In genomic region chr14:53952533-53952932, GRCh38 we compare ENCODE assay signal across 8 cellular contexts. TPM values are rescaled to one million over a fixed set of nuclear protein-coding genes. Genes with fewer than 3 reads are reported as not detected.
DNase-seq lines count a peak whose midpoint lies in the region; ATAC-seq and TF ChIP-seq lines count a peak whose summit lies in the region.

No MANE protein-coding gene starts in this region.

- H3K27me3 ChIP-seq in heart left ventricle = peaks cover 0 to 51% (median 8%) of the 10 kb centered on the region in 9 donors
- peaks cover 0 to 28% (median 4%) of the 10 kb centered on the region in 4 donors for H3K27me3 ChIP-seq in upper lobe of left lung

- H3K4me3 ChIP-seq in heart left ventricle (peak overlapping the region; percentile 57 to 93 (median 74)), choroid plexus epithelial cell (ENCODE audit: low read depth, low read length) (peak overlapping the region; percentile 48), mucosa of descending colon (peak overlapping the region; percentile 30), upper lobe of left lung (peak overlapping the region; percentile 22 to 64 (median 56))

- WGBS in heart left ventricle, 4 donors = 8 to 13% (median 11%) methylated on average over 10 of the region's 10 CpGs
- 9 to 22% methylated on average over 9 to 10 of the region's 10 CpGs for WGBS in upper lobe of left lung, 2 donors

- no peak for TF ChIP-seq EP300 in upper lobe of left lung (IDR thresholded peaks at IDR 0.05)

- TF ChIP-seq POLR2A in heart left ventricle (IDR thresholded peaks at IDR 0.05) (no peak), upper lobe of left lung (IDR thresholded peaks at IDR 0.05) (no peak)

- TF ChIP-seq CTCF in heart left ventricle (IDR thresholded peaks at IDR 0.05) = no peak
- no peak for TF ChIP-seq CTCF in choroid plexus epithelial cell (conservative IDR thresholded peaks at IDR 0.05; ENCODE audit: low read depth, low read length)
- TF ChIP-seq CTCF in mucosa of descending colon (IDR thresholded peaks at IDR 0.05) = no peak
- TF ChIP-seq CTCF in upper lobe of left lung (IDR thresholded peaks at IDR 0.05) = no peak

- ATAC-seq in heart left ventricle (no peak), Right ventricle myocardium superior (ENCODE audit: poor library complexity) (no peak), mucosa of descending colon (no peak), upper lobe of left lung (ENCODE audit: low FRiP score in 2 of 2) (no peak), GM18868 (IDR thresholded peaks at IDR 0.05; ENCODE audit: unreplicated experiment) (no peak)

- no peak for DNase-seq in heart left ventricle
- DNase-seq in Right ventricle myocardium superior = no peak
- no peak for DNase-seq in choroid plexus epithelial cell (ENCODE audit: low read depth)
- DNase-seq in mucosa of descending colon = no peak
- no peak for DNase-seq in upper lobe of left lung
- no peak for DNase-seq in NCI-H526 treated with DMSO at 0.1 percent for 48 hours (lab: John Stamatoyannopoulos, UW)
- no peak for DNase-seq in mucosa of gallbladder (ENCODE audit: low spot score)

- intact Hi-C loops in heart left ventricle (cut with DNase I) (loop anchor here in 7 of 10 donors (2.0 to 10.0 kb wide), 16 partner anchors 58 to 418 kb away; no protein-coding TSS in a partner anchor), Right ventricle myocardium superior (cut with DNase I) (loop anchor here (10.0 kb wide), 2 partner anchors 222 to 408 kb away; no protein-coding TSS in a partner anchor), mucosa of descending colon (cut with DNase I, micrococcal nuclease) (no loop called here)

- H3K9me3 ChIP-seq in heart left ventricle = no peaks in the 10 kb centered on the region
- H3K9me3 ChIP-seq in mucosa of descending colon = no peaks in the 10 kb centered on the region
- no peaks in the 10 kb centered on the region for H3K9me3 ChIP-seq in upper lobe of left lung

- H3K4me1 ChIP-seq in heart left ventricle (peaks cover 0 to 54% (median 10%) of the 10 kb centered on the region in 12 donors), mucosa of descending colon (ENCODE audit: low read depth) (peaks cover 32% of the 10 kb centered on the region), upper lobe of left lung (peaks cover 4 to 56% (median 35%) of the 10 kb centered on the region in 4 donors)

- H3K27ac ChIP-seq in heart left ventricle = peak overlapping the region; percentile 1 to 97 (median 88)
- peak overlapping the region; percentile 77 to 89 (median 85) for H3K27ac ChIP-seq in upper lobe of left lung

- H3K36me3 ChIP-seq in heart left ventricle = peaks cover 0 to 37% (median 9%) of the 10 kb centered on the region in 9 donors
- H3K36me3 ChIP-seq in mucosa of descending colon (ENCODE audit: low read depth) = no peaks in the 10 kb centered on the region
- H3K36me3 ChIP-seq in upper lobe of left lung = peaks cover 0 to 8% (median 0%) of the 10 kb centered on the region in 4 donors

RNA-seq across cellular contexts. Expression of gene BMP4, which starts 4.1 kb away (rescaled TPM):
- total RNA-seq in heart left ventricle = 10 to 100 TPM in 2 of 9 donors, 1 to 10 TPM in 7; 3.7 to 18.4 (median 6.1) TPM
- polyA plus RNA-seq in heart left ventricle = 1 to 10 TPM; 3.1 to 3.8 TPM
- 8.8 TPM for total RNA-seq in Right ventricle myocardium superior
- total RNA-seq in mucosa of descending colon = 10 to 100 TPM in 2 of 3 donors, 1 to 10 TPM in 1; 8.1 to 16.0 (median 15.6) TPM
- 10 to 100 TPM in 4 of 6 donors, 1 to 10 TPM in 2; 5.3 to 19.9 (median 11.3) TPM for total RNA-seq in upper lobe of left lung
- total RNA-seq in mucosa of gallbladder = 44.2 TPM

Comparison
In these comparisons a context has a peak if more than half of its experiments do, and no peak if none do; other contexts are left out.
1. intact Hi-C loops: an anchor here in heart left ventricle (2.0 to 10.0 kb wide) and Right ventricle myocardium superior (10.0 kb wide); none called in mucosa of descending colon.